ENCODE assay signal across 10 cellular contexts in genomic region chr11:18246379-18247161, GRCh38. TPM values are rescaled to one million over a fixed set of nuclear protein-coding genes. Genes with fewer than 3 reads are reported as not detected.
A peak's percentile ranks its signal among the peaks of the same experiment; 100 is the strongest.
DNase-seq lines count a peak whose midpoint lies in the region; ATAC-seq and TF ChIP-seq lines count a peak whose summit lies in the region.
"Not testable (repeated sequence)": the region's sequence is repeated elsewhere in the genome, so short reads cannot be mapped to it uniquely, and the experiment has no call there.
"Had no signal": no experiment of that assay in that cellular context is flagged by ENCODE, and none has a peak within 500 bp of the region (broad histone marks: within the 10 kb centered on the region; RNA-seq: fewer than 3 reads in every experiment).

No MANE protein-coding gene starts in this region.

- H3K9ac ChIP-seq in OCI-LY1 (ENCODE audit: low read length): not testable (repeated sequence)

- TF ChIP-seq CTCF in OCI-LY1 (IDR thresholded peaks at IDR 0.05; ENCODE audit: low read length): not testable (repeated sequence)

- peak overlapping the region; percentile 84 for H3K27ac Mint-ChIP-seq in activated T-helper 1 cell treated with anti-CD3 and anti-CD28 coated beads, Interleukin-12 subunit alpha, Interleukin-12 subunit beta, Interleukin-2, Interleukin-4 antibody, amounts not matched to agents 30 ng/mL and 10 ng/mL and 1 ng/mL, durations not matched to agents 14 hours and 24 hours and 36 hours

- H3K4me3 ChIP-seq in OCI-LY1 (ENCODE audit: low read depth, low read length, poor library complexity, severe bottlenecking): not testable (repeated sequence)

- ATAC-seq in GM18499 (IDR thresholded peaks at IDR 0.05; ENCODE audit: insufficient read depth, unreplicated experiment): peak; percentile 59
- ATAC-seq in GM19438 (IDR thresholded peaks at IDR 0.05; ENCODE audit: low read depth, unreplicated experiment): peak; percentile 85
- ATAC-seq in HG02678 (IDR thresholded peaks at IDR 0.05; ENCODE audit: unreplicated experiment): peak; percentile 80
- peak; percentile 89 for ATAC-seq in HG03354 (IDR thresholded peaks at IDR 0.05; ENCODE audit: poor library complexity, severe bottlenecking, unreplicated experiment)

- H3K79me2 ChIP-seq in OCI-LY1 (ENCODE audit: insufficient read depth, low read length): not testable (repeated sequence)

- not testable (repeated sequence) for H4K20me1 ChIP-seq in OCI-LY1 (ENCODE audit: insufficient read depth, low read length)

- peak overlapping the region; percentile 66 for H3K4me3 Mint-ChIP-seq in activated T-helper 1 cell treated with anti-CD3 and anti-CD28 coated beads, Interleukin-12 subunit alpha, Interleukin-12 subunit beta, Interleukin-2, Interleukin-4 antibody, amounts not matched to agents 30 ng/mL and 10 ng/mL and 1 ng/mL, durations not matched to agents 14 hours and 24 hours and 36 hours

- DNase-seq in activated T-helper 1 cell treated with anti-CD3 and anti-CD28 coated beads, Interleukin-12 subunit alpha, Interleukin-12 subunit beta, Interleukin-2, Interleukin-4 antibody, amounts not matched to agents 30 ng/mL and 10 ng/mL and 1 ng/mL, durations not matched to agents 14 hours and 24 hours and 36 hours (ENCODE audit: low spot score): peak; percentile 48
- DNase-seq in islet precursor cell: peak; percentile 25
- peak; percentile 12 for DNase-seq in stimulated activated naive CD4-positive, alpha-beta T cell treated with Interleukin-2 at 50 U/mL for 16 hours (lab: John Stamatoyannopoulos, UW)

- not testable (repeated sequence) for H3F3A ChIP-seq in OCI-LY1 (ENCODE audit: insufficient read depth, low read length)

- H3K9me3 ChIP-seq in OCI-LY1 (ENCODE audit: low read length): not testable (repeated sequence)

- H3K27ac ChIP-seq in OCI-LY1 (ENCODE audit: low read depth, low read length, poor library complexity, severe bottlenecking): not testable (repeated sequence)

- not testable (repeated sequence) for H3K27me3 ChIP-seq in OCI-LY1 (ENCODE audit: insufficient read depth, low read length)

- H3K36me3 ChIP-seq in OCI-LY1 (ENCODE audit: insufficient read depth, low read length): not testable (repeated sequence)

- H3K27me3 Mint-ChIP-seq in activated T-helper 1 cell treated with anti-CD3 and anti-CD28 coated beads, Interleukin-12 subunit alpha, Interleukin-12 subunit beta, Interleukin-2, Interleukin-4 antibody, amounts not matched to agents 30 ng/mL and 10 ng/mL and 1 ng/mL, durations not matched to agents 14 hours and 24 hours and 36 hours (ENCODE audit: insufficient read depth): not testable (repeated sequence)

- H3K4me2 ChIP-seq in OCI-LY1 (ENCODE audit: low read length): 0 out of 2 replicates have a peak overlapping the region, but pooled peaks have one; percentile 7

- peaks cover 39% of the 10 kb centered on the region for H3K4me1 Mint-ChIP-seq in activated T-helper 1 cell treated with anti-CD3 and anti-CD28 coated beads, Interleukin-12 subunit alpha, Interleukin-12 subunit beta, Interleukin-2, Interleukin-4 antibody, amounts not matched to agents 30 ng/mL and 10 ng/mL and 1 ng/mL, durations not matched to agents 14 hours and 24 hours and 36 hours (ENCODE audit: low read depth)

- not testable (repeated sequence) for H3K9me3 Mint-ChIP-seq in activated T-helper 1 cell treated with anti-CD3 and anti-CD28 coated beads, Interleukin-12 subunit alpha, Interleukin-12 subunit beta, Interleukin-2, Interleukin-4 antibody, amounts not matched to agents 30 ng/mL and 10 ng/mL and 1 ng/mL, durations not matched to agents 14 hours and 24 hours and 36 hours

- H3K4me1 ChIP-seq in OCI-LY1 (ENCODE audit: insufficient read depth, low read length, severe bottlenecking): not testable (repeated sequence)

- intact Hi-C loops in activated T-helper 1 cell treated with anti-CD3 and anti-CD28 coated beads, Interleukin-12 subunit alpha, Interleukin-12 subunit beta, Interleukin-2, Interleukin-4 antibody, amounts not matched to agents 30 ng/mL and 10 ng/mL and 1 ng/mL, durations not matched to agents 14 hours and 24 hours and 36 hours (cut with micrococcal nuclease): loop anchor here (10.0 kb wide), 2 partner anchors 232 to 388 kb away; partner anchors contain the start of genes SERGEF and SPTY2D1

- H3K36me3 Mint-ChIP-seq in activated T-helper 1 cell treated with anti-CD3 and anti-CD28 coated beads, Interleukin-12 subunit alpha, Interleukin-12 subunit beta, Interleukin-2, Interleukin-4 antibody, amounts not matched to agents 30 ng/mL and 10 ng/mL and 1 ng/mL, durations not matched to agents 14 hours and 24 hours and 36 hours (ENCODE audit: low read depth): not testable (repeated sequence)

- not testable (repeated sequence) for H3K9me2 ChIP-seq in OCI-LY1 (ENCODE audit: low read depth, low read length)

- not testable (repeated sequence) for H2AFZ ChIP-seq in OCI-LY1 (ENCODE audit: low read length)

RNA-seq across cellular contexts. Expression of gene SAA2, which starts 1.9 kb away (rescaled TPM):
- total RNA-seq in activated T-helper 1 cell treated with anti-CD3 and anti-CD28 coated beads, Interleukin-12 subunit alpha, Interleukin-12 subunit beta, Interleukin-2, Interleukin-4 antibody, amounts not matched to agents 30 ng/mL and 10 ng/mL and 1 ng/mL, durations not matched to agents 14 hours and 24 hours and 36 hours: not detected in 2 replicates
- total RNA-seq: Caco-2, SJSA1 had no signal

RNA-seq across cellular contexts. Expression of gene SAA4, which starts 10.0 kb away (rescaled TPM):
- not detected in 2 replicates for total RNA-seq in activated T-helper 1 cell treated with anti-CD3 and anti-CD28 coated beads, Interleukin-12 subunit alpha, Interleukin-12 subunit beta, Interleukin-2, Interleukin-4 antibody, amounts not matched to agents 30 ng/mL and 10 ng/mL and 1 ng/mL, durations not matched to agents 14 hours and 24 hours and 36 hours
- total RNA-seq: Caco-2, SJSA1 had no signal

RNA-seq across cellular contexts. Expression of gene SAA1, which starts 19.5 kb away (rescaled TPM):
- total RNA-seq in activated T-helper 1 cell treated with anti-CD3 and anti-CD28 coated beads, Interleukin-12 subunit alpha, Interleukin-12 subunit beta, Interleukin-2, Interleukin-4 antibody, amounts not matched to agents 30 ng/mL and 10 ng/mL and 1 ng/mL, durations not matched to agents 14 hours and 24 hours and 36 hours: not detected in 2 replicates
- total RNA-seq: Caco-2, SJSA1 had no signal
